ENCODE assay signal across 1 cellular context in genomic region chr6:149751239-149751638, GRCh38.
TF ChIP-seq lines count a peak whose summit lies in the region.

No MANE protein-coding gene starts in this region.

TF ChIP-seq in HepG2, 621 proteins besides CTCF, POLR2A, EP300 and RAD21:
- TF ChIP-seq CAMTA2 (CRISPR knock-in tag; IDR thresholded peaks at IDR 0.05; ENCODE audit: borderline replicate concordance) (no peak), HDAC1 (CRISPR knock-in tag; IDR thresholded peaks at IDR 0.05) (0 out of 2 replicates have a peak, but pooled peaks have one; percentile 18), MZF1 (CRISPR knock-in tag; IDR thresholded peaks at IDR 0.05; ENCODE audit: borderline replicate concordance) (no peak), ZNF329 (CRISPR knock-in tag; IDR thresholded peaks at IDR 0.05; ENCODE audit: low read depth) (no peak)
